26 cellular contexts compared by ENCODE assay signal in the genomic region with DNA sequence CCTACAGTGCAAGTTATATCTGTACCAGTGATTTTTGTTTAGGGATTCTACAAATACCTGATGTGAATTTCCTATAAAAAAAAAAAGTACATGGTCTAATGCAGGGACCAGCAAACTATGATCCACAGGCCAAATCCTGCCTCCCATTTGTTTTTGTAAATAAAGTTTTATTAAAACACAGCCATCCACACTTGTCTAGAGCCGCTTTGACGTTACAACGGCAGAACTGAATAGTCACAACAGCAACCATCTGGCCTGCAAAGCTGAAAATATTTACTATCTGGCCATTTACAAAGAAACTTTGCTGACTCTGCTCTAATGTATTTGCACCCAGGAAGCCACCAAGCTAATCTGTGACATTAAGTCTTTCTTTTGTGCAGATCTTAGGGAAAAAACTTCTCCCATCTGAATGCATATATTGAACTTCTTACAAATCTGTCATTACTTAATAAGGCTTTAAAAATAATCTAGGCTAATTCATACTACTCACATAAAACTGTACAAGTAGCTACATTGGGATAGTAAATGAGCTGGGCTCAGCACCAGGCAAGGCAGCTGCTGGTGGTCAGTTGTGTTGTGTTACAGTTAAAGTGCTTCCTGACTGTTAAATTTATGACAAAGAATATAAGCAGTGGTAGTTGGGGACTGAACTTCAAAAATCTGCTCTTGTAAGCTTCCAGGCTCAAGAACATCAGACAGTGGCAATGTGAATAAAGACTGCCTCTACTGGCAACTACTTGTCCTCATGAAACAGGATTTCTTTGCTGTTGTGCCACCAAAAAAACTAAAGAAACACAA.
DNase-seq lines count a peak whose midpoint lies in the region; ATAC-seq, FAIRE-seq and TF ChIP-seq lines count a peak whose summit lies in the region.
"Had no signal": no experiment of that assay in that cellular context is flagged by ENCODE, and none has a peak within 500 bp of the region (broad histone marks: within the 10 kb centered on the region; RNA-seq: fewer than 3 reads in every experiment).

No MANE protein-coding gene starts in this region.

- no peaks in the 10 kb centered on the region for H4K20me1 ChIP-seq in K562 (replicated peaks; ENCODE audit: control insufficient read depth, insufficient read depth, low read length)

- TF ChIP-seq POLR2A in K562 (conservative IDR thresholded peaks at IDR 0.05), result no peak

- ATAC-seq in K562 (no peak), T-cell (replicated peaks in 1 of 4) (no peak)
- ATAC-seq: effector memory CD8-positive, alpha-beta T cell; gastrocnemius medialis; left cardiac atrium had no signal

- TF ChIP-seq CTCF in C4-2B (conservative IDR thresholded peaks at IDR 0.05), result peak; percentile 12; the same call in 1 of the 2 replicates
- TF ChIP-seq CTCF in LNCaP clone FGC (IDR thresholded peaks at IDR 0.05; ENCODE audit: control insufficient read depth, extremely low read depth, insufficient read depth), result 0 out of 2 replicates have a peak, but pooled peaks have one; percentile 5
- no peak for TF ChIP-seq CTCF in K562 (IDR thresholded peaks at IDR 0.05 in 2 of 3, conservative IDR thresholded peaks at IDR 0.05 in 1 of 3; ENCODE audit: insufficient read depth in 2 of 3, low read depth in 1 of 3, low read length in 3 of 3)

- intact Hi-C loops in K562 (cut with micrococcal nuclease), result no loop called here

- H3K4me1 ChIP-seq in K562 (replicated peaks in 1 of 2; ENCODE audit: control insufficient read depth in 2 of 2, insufficient read depth in 2 of 2, low read length in 2 of 2), result no peaks in the 10 kb centered on the region
- H3K4me1 ChIP-seq: esophagus squamous epithelium had no signal

- in situ Hi-C loops in K562 (cut with MboI), result loop anchor here (25.0 kb wide), 1 partner anchor 1163 kb away; no protein-coding TSS in a partner anchor

- H3K36me3 ChIP-seq in K562 (ENCODE audit: control insufficient read depth, insufficient read depth, low read length), result peaks cover 83% of the 10 kb centered on the region

- H3K27ac ChIP-seq in C4-2B, result no peak overlapping the region
- no peak overlapping the region for H3K27ac ChIP-seq in K562 (ENCODE audit: extremely low read depth, low read depth, low read length)
- H3K27ac ChIP-seq: adrenal gland, esophagus squamous epithelium, gastrocnemius medialis, VCaP had no signal

- no peak for TF ChIP-seq RAD21 in K562 (CRISPR knock-in tag; conservative IDR thresholded peaks at IDR 0.05 in 1 of 2, IDR thresholded peaks at IDR 0.05 in 1 of 2)

- H3K4me3 Mint-ChIP-seq in T-cell, result no peak overlapping the region
- H3K4me3 Mint-ChIP-seq: activated CD4-positive, alpha-beta T cell treated with anti-CD3 and anti-CD28 coated beads, Interleukin-2, amount 10 ng/mL, durations not matched to agents 7 days and 5 days; CD4-positive, alpha-beta T cell; effector memory CD8-positive, alpha-beta T cell had no signal

- WGBS in K562 (ENCODE audit: insufficient coverage, low coverage, missing lambda C conversion rate), result 95% methylated on average over 3 of the region's 3 CpGs

- no peaks in the 10 kb centered on the region for H3K27me3 Mint-ChIP-seq in T-cell
- H3K27me3 Mint-ChIP-seq: activated CD4-positive, alpha-beta T cell treated with anti-CD3 and anti-CD28 coated beads, Interleukin-2, amount 10 ng/mL, durations not matched to agents 7 days and 5 days; CD4-positive, alpha-beta T cell; effector memory CD8-positive, alpha-beta T cell had no signal

- no peaks in the 10 kb centered on the region for H3K9me3 Mint-ChIP-seq in T-cell
- H3K9me3 Mint-ChIP-seq: activated CD4-positive, alpha-beta T cell treated with anti-CD3 and anti-CD28 coated beads, Interleukin-2, amount 10 ng/mL, durations not matched to agents 7 days and 5 days; CD4-positive, alpha-beta T cell; effector memory CD8-positive, alpha-beta T cell had no signal

- no peaks in the 10 kb centered on the region for H3K79me2 ChIP-seq in K562 (ENCODE audit: control insufficient read depth, insufficient read depth, low read length)

- no peak overlapping the region for H3K27ac Mint-ChIP-seq in T-cell
- H3K27ac Mint-ChIP-seq: activated CD4-positive, alpha-beta T cell treated with anti-CD3 and anti-CD28 coated beads, Interleukin-2, amount 10 ng/mL, durations not matched to agents 7 days and 5 days; CD4-positive, alpha-beta T cell had no signal

- H3K9me3 ChIP-seq in K562 (replicated peaks; ENCODE audit: control insufficient read depth, insufficient read depth, low read depth, low read length), result no peaks in the 10 kb centered on the region
- H3K9me3 ChIP-seq: adrenal gland, esophagus squamous epithelium, gastrocnemius medialis had no signal

- FAIRE-seq in K562 (lab: Jason Lieb, UNC), result no peak
- FAIRE-seq: colon had no signal

- no peak overlapping the region for H3K9ac ChIP-seq in K562 (ENCODE audit: insufficient read depth in 1 of 2, low read depth in 2 of 2, low read length in 2 of 2)

- H2AFZ ChIP-seq in K562 (ENCODE audit: low read depth, low read length), result no peak overlapping the region
- H2AFZ ChIP-seq: hepatocyte had no signal

- H3K27me3 ChIP-seq in K562 (ENCODE audit: control insufficient read depth in 2 of 2, insufficient read depth in 2 of 2, low read length in 2 of 2), result no peaks in the 10 kb centered on the region
- H3K27me3 ChIP-seq: adrenal gland, esophagus squamous epithelium, gastrocnemius medialis, hepatocyte had no signal

- no peaks in the 10 kb centered on the region for H3K4me1 Mint-ChIP-seq in T-cell
- H3K4me1 Mint-ChIP-seq: activated CD4-positive, alpha-beta T cell treated with anti-CD3 and anti-CD28 coated beads, Interleukin-2, amount 10 ng/mL, durations not matched to agents 7 days and 5 days had no signal

- DNase-seq in LNCaP clone FGC (ENCODE audit: low read depth) (no peak), K562 (ENCODE audit: extremely low read depth in 1 of 4, low spot score in 3 of 4) (no peak), myocyte (ENCODE audit: low read depth) (peak; percentile 29), NCI-H1417 treated with DMSO at 0.1 percent for 48 hours (lab: John Stamatoyannopoulos, UW) (no peak), T-cell (no peak), NAMALWA (ENCODE audit: low spot score) (no peak)
- DNase-seq: activated CD4-positive, alpha-beta T cell treated with anti-CD3 and anti-CD28 coated beads, Interleukin-2, amount 10 ng/mL, durations not matched to agents 7 days and 5 days; activated naive CD4-positive, alpha-beta T cell; activated T-cell treated with anti-CD3 and anti-CD28 coated beads, Interleukin-2, amount 50 U/mL, for 48 hours; adrenal gland; CD4-positive, alpha-beta T cell; effector memory CD8-positive, alpha-beta T cell; esophagus squamous epithelium; gastrocnemius medialis; KG1; left cardiac atrium; mammary epithelial cell; MV-4-11; NCI-H1694; NCI-H526 treated with DMSO at 0.1 percent for 48 hours; stimulated activated naive CD4-positive, alpha-beta T cell treated with Interleukin-2 at 50 U/mL for 16 hours; T-helper 9 cell had no signal

- no peaks in the 10 kb centered on the region for H3K9me1 ChIP-seq in K562 (ENCODE audit: control insufficient read depth, insufficient read depth, low read length)

- POLR2A ChIA-PET in K562 (lab: Yijun Ruan, JAX) (interaction anchor here (0.9 to 1.1 kb wide), 2 partner anchors 16 to 302 kb away, joined by 3 read pairs; no protein-coding TSS in a partner anchor), T-cell (lab: Charles Lee) (interaction anchor here in 1 of 2 donors (0.6 kb wide), 1 partner anchor 678 kb away, joined by 4 read pairs; no protein-coding TSS in a partner anchor)

- H3K4me2 ChIP-seq in K562 (ENCODE audit: insufficient read depth, low read length), result no peak overlapping the region
- H3K4me2 ChIP-seq: hepatocyte had no signal

- TF ChIP-seq EP300 in K562 (IDR thresholded peaks at IDR 0.05; ENCODE audit: low read length), result no peak

- H3K36me3 Mint-ChIP-seq in T-cell, result peaks cover 60% of the 10 kb centered on the region

- BruUV-seq in K562 (replicated peaks; lab: Mats Ljungman, UMichigan), result no TSS peak

- H3K4me3 ChIP-seq in LNCaP clone FGC (ENCODE audit: low read depth, low read length) (no peak overlapping the region), K562 (no peak overlapping the region)
- H3K4me3 ChIP-seq: adrenal gland, esophagus squamous epithelium, gastrocnemius medialis, hepatocyte had no signal

- CTCF ChIA-PET in K562 (lab: Yijun Ruan, JAX; ENCODE audit: low intra/inter-chr PET ratio), result no interaction called here
- CTCF ChIA-PET in T-cell (lab: Charles Lee), result interaction anchor here in 1 of 2 donors (1.5 kb wide), 1 partner anchor 9 kb away, joined by 4 read pairs; no protein-coding TSS in a partner anchor

TF ChIP-seq in K562, 482 proteins besides CTCF, POLR2A, EP300 and RAD21 (continues in another document):
- TF ChIP-seq ZNF583 (CRISPR knock-in tag; IDR thresholded peaks at IDR 0.05) (no peak), C11orf30 (IDR thresholded peaks at IDR 0.05; ENCODE audit: low read depth) (peak; percentile 27; the same call in 1 of the 2 replicates), ZBTB8A (IDR thresholded peaks at IDR 0.05; ENCODE audit: partially characterized antibody) (no peak), OTX1 (CRISPR knock-in tag; IDR thresholded peaks at IDR 0.05) (no peak), ZNF212 (CRISPR knock-in tag; IDR thresholded peaks at IDR 0.05) (no peak), XRCC3 (IDR thresholded peaks at IDR 0.05) (no peak), ZNF436 (CRISPR knock-in tag; IDR thresholded peaks at IDR 0.05) (no peak), RB1 (IDR thresholded peaks at IDR 0.05; ENCODE audit: low read depth) (no peak), MECOM (CRISPR knock-in tag; IDR thresholded peaks at IDR 0.05) (no peak), TAF7 (tag; IDR thresholded peaks at IDR 0.05) (no peak), YBX1 (IDR thresholded peaks at IDR 0.05) (no peak), FOXP1 (CRISPR knock-in tag; IDR thresholded peaks at IDR 0.05) (no peak), TARDBP (IDR thresholded peaks at IDR 0.05) (no peak), PRPF4 (IDR thresholded peaks at IDR 0.05; ENCODE audit: insufficient read depth, low read depth, low read length, poor library complexity, severe bottlenecking) (no peak)

Comparison
In these comparisons a context has a peak if more than half of its experiments do, and no peak if none do; other contexts are left out.
1. CTCF ChIP-seq: peak in C4-2B (single experiment) and LNCaP clone FGC (single experiment); none in K562 (0 of 3).